In genomic region chr5:37112383-37112991, GRCh38 we compare ENCODE assay signal across 12 cellular contexts.
DNase-seq lines count a peak whose midpoint lies in the region; ATAC-seq and TF ChIP-seq lines count a peak whose summit lies in the region.
"Had no signal": no experiment of that assay in that cellular context is flagged by ENCODE, and none has a peak within 500 bp of the region (broad histone marks: within the 10 kb centered on the region; RNA-seq: fewer than 3 reads in every experiment).

No MANE protein-coding gene starts in this region.

- H2BK20ac ChIP-seq in IMR-90 (ENCODE audit: low read depth, low read length): no peak overlapping the region

- no peak for TF ChIP-seq CTCF in CD4-positive, alpha-beta T cell (IDR thresholded peaks at IDR 0.05)
- TF ChIP-seq CTCF in IMR-90 (conservative IDR thresholded peaks at IDR 0.05; ENCODE audit: low read depth, low read length): no peak

- no peaks in the 10 kb centered on the region for H3K9me1 ChIP-seq in IMR-90 (ENCODE audit: insufficient read depth, low read length)

- H3K9me3 Mint-ChIP-seq in CD4-positive, alpha-beta T cell: no peaks in the 10 kb centered on the region
- H3K9me3 Mint-ChIP-seq in activated naive CD8-positive, alpha-beta T cell treated with anti-CD3 and anti-CD28 coated beads, Interleukin-2, amount 50 U/mL, for 24 hours: peaks cover 12% of the 10 kb centered on the region

- H3K4me3 ChIP-seq in IMR-90 (ENCODE audit: insufficient read depth, low read depth, low read length): no peak overlapping the region
- H3K4me3 ChIP-seq: smooth muscle cell had no signal

- no CpG with 5 or more reads among the region's 3 CpGs for WGBS in IMR-90 (ENCODE audit: extremely low coverage in 2 of 2, insufficient read length in 1 of 2), 2 experiments

- H3K27ac ChIP-seq in CD4-positive, alpha-beta T cell (ENCODE audit: low read depth, low read length): no peak overlapping the region
- no peak overlapping the region for H3K27ac ChIP-seq in IMR-90 (ENCODE audit: insufficient read depth, low read length)

- peaks cover 41% of the 10 kb centered on the region for H3K4me1 Mint-ChIP-seq in CD4-positive, alpha-beta T cell (ENCODE audit: low read depth)
- peaks cover 37% of the 10 kb centered on the region for H3K4me1 Mint-ChIP-seq in activated naive CD8-positive, alpha-beta T cell treated with anti-CD3 and anti-CD28 coated beads, Interleukin-2, amount 50 U/mL, for 24 hours

- H3K27me3 Mint-ChIP-seq in CD4-positive, alpha-beta T cell: no peaks in the 10 kb centered on the region
- H3K27me3 Mint-ChIP-seq in activated naive CD8-positive, alpha-beta T cell treated with anti-CD3 and anti-CD28 coated beads, Interleukin-2, amount 50 U/mL, for 24 hours: peaks cover 11% of the 10 kb centered on the region

- H3K4ac ChIP-seq in IMR-90 (ENCODE audit: low read depth, low read length): no peak overlapping the region

- no peak for TF ChIP-seq RAD21 in IMR-90 (IDR thresholded peaks at IDR 0.05; ENCODE audit: low read length)

- no TSS peak for BruUV-seq in IMR-90 (replicated peaks; lab: Mats Ljungman, UMichigan)

- H2AK5ac ChIP-seq in IMR-90 (ENCODE audit: low read depth, low read length): no peak overlapping the region

- no peak overlapping the region for H4K5ac ChIP-seq in IMR-90 (ENCODE audit: low read depth, low read length)

- no peak overlapping the region for H2AFZ ChIP-seq in IMR-90 (replicated peaks; ENCODE audit: low read length, poor library complexity)

- no peaks in the 10 kb centered on the region for H4K20me1 ChIP-seq in IMR-90 (ENCODE audit: insufficient read depth, low read length)

- TF ChIP-seq POLR2A in IMR-90 (IDR thresholded peaks at IDR 0.05; ENCODE audit: low read depth, low read length): no peak

- H3K4me3 Mint-ChIP-seq in CD4-positive, alpha-beta T cell: peak overlapping the region; percentile 71
- H3K4me3 Mint-ChIP-seq in activated naive CD8-positive, alpha-beta T cell treated with anti-CD3 and anti-CD28 coated beads, Interleukin-2, amount 50 U/mL, for 24 hours: no peak overlapping the region

- H3K36me3 ChIP-seq in IMR-90 (ENCODE audit: control insufficient read depth, insufficient read depth, low read length): peaks cover 21% of the 10 kb centered on the region

- no peak overlapping the region for H3K23ac ChIP-seq in IMR-90 (ENCODE audit: low read depth, low read length)

- H2AK9ac ChIP-seq in IMR-90 (replicated peaks; ENCODE audit: low read depth, low read length, poor library complexity): no peak overlapping the region

- in situ Hi-C loops in IMR-90 (cut with MboI; ENCODE audit: low sequenced_read_pairs): no loop called here

- no peaks in the 10 kb centered on the region for H3K79me1 ChIP-seq in IMR-90 (ENCODE audit: low read depth in 1 of 2, low read length in 2 of 2)

- DNase-seq in CD4-positive, alpha-beta T cell: no peak
- DNase-seq in IMR-90 (peak; percentile 7), C1 segment of cervical spinal cord (lab: John Stamatoyannopoulos, UW) (no peak), NCI-H1092 (lab: John Stamatoyannopoulos, UW) (no peak), inferior parietal cortex (ENCODE audit: extremely low spot score) (no peak)
- DNase-seq in activated naive CD8-positive, alpha-beta T cell treated with anti-CD3 and anti-CD28 coated beads, Interleukin-2, amount 50 U/mL, for 24 hours: no peak
- DNase-seq: BE2C, NCI-H1048, NCI-H510A treated with DMSO at 0.1 percent for 48 hours had no signal

- H3K9ac ChIP-seq in IMR-90 (ENCODE audit: low read depth, low read length): no peak overlapping the region

- no peaks in the 10 kb centered on the region for H3K27me3 ChIP-seq in CD4-positive, alpha-beta T cell (ENCODE audit: control insufficient read depth, insufficient read depth, low read length)
- no peaks in the 10 kb centered on the region for H3K27me3 ChIP-seq in IMR-90 (ENCODE audit: control insufficient read depth, insufficient read depth, low read length)
- H3K27me3 ChIP-seq: BE2C had no signal

- H4K91ac ChIP-seq in IMR-90 (ENCODE audit: insufficient read depth, low read depth, low read length): no peak overlapping the region

- dilution Hi-C loops in IMR-90 (cut with HindIII; ENCODE audit: low sequenced_read_pairs, unreplicated experiment): no loop called here

- H2BK15ac ChIP-seq in IMR-90 (ENCODE audit: low read depth, low read length): no peak overlapping the region

- H3K4me1 ChIP-seq in IMR-90 (ENCODE audit: control insufficient read depth, insufficient read depth, low read length): no peaks in the 10 kb centered on the region
- H3K4me1 ChIP-seq: BE2C had no signal

- no peak overlapping the region for H3K4me2 ChIP-seq in IMR-90 (ENCODE audit: low read depth, low read length)
- H3K4me2 ChIP-seq: smooth muscle cell had no signal

- peaks cover 33% of the 10 kb centered on the region for H3K36me3 Mint-ChIP-seq in CD4-positive, alpha-beta T cell (ENCODE audit: low read depth)
- H3K36me3 Mint-ChIP-seq in activated naive CD8-positive, alpha-beta T cell treated with anti-CD3 and anti-CD28 coated beads, Interleukin-2, amount 50 U/mL, for 24 hours (ENCODE audit: low read depth): peaks cover 34% of the 10 kb centered on the region

- intact Hi-C loops in CD4-positive, alpha-beta T cell (cut with DNase I, micrococcal nuclease): no loop called here
- intact Hi-C loops in IMR-90 (cut with micrococcal nuclease): no loop called here

- CTCF ChIA-PET in CD4-positive, alpha-beta T cell (lab: Charles Lee): no interaction called here
- CTCF ChIA-PET in IMR-90 (lab: Yijun Ruan, JAX): no interaction called here

- no peak overlapping the region for H3K56ac ChIP-seq in IMR-90 (ENCODE audit: extremely low read depth, insufficient read depth, low read length)

- no peak overlapping the region for H3K18ac ChIP-seq in IMR-90 (ENCODE audit: low read depth, low read length)

- POLR2A ChIA-PET in CD4-positive, alpha-beta T cell (lab: Charles Lee): no interaction called here
- POLR2A ChIA-PET in IMR-90 (lab: Charles Lee; ENCODE audit: unreplicated experiment): no interaction called here

- no peak overlapping the region for H2BK120ac ChIP-seq in IMR-90 (ENCODE audit: low read depth, low read length)

- peak overlapping the region; percentile 30 for H3K27ac Mint-ChIP-seq in CD4-positive, alpha-beta T cell
- H3K27ac Mint-ChIP-seq in activated naive CD8-positive, alpha-beta T cell treated with anti-CD3 and anti-CD28 coated beads, Interleukin-2, amount 50 U/mL, for 24 hours: no peak overlapping the region

- H3K14ac ChIP-seq in IMR-90 (replicated peaks; ENCODE audit: low read depth, low read length): no peak overlapping the region

- no peak overlapping the region for H4K8ac ChIP-seq in IMR-90 (ENCODE audit: low read depth in 2 of 2, low read length in 2 of 2)

- no peak for ATAC-seq in CD4-positive, alpha-beta T cell (ENCODE audit: poor library complexity)
- peak; percentile 38 for ATAC-seq in GM18909 (IDR thresholded peaks at IDR 0.05; ENCODE audit: poor library complexity, unreplicated experiment)
- ATAC-seq in IMR-90 (ENCODE audit: low read depth): no peak
- peak; percentile 48 for ATAC-seq in activated naive CD8-positive, alpha-beta T cell treated with anti-CD3 and anti-CD28 coated beads, Interleukin-2, amount 50 U/mL, for 24 hours
- ATAC-seq in GM18861 (IDR thresholded peaks at IDR 0.05; ENCODE audit: unreplicated experiment): no peak

- H2BK5ac ChIP-seq in IMR-90 (ENCODE audit: low read depth, low read length, poor library complexity, severe bottlenecking): no peak overlapping the region

- H3K9me3 ChIP-seq in CD4-positive, alpha-beta T cell (ENCODE audit: control insufficient read depth, low read length): no peaks in the 10 kb centered on the region
- H3K9me3 ChIP-seq in IMR-90 (ENCODE audit: control insufficient read depth, insufficient read depth, low read length): no peaks in the 10 kb centered on the region
- H3K9me3 ChIP-seq: BE2C had no signal

TF ChIP-seq in IMR-90, 13 proteins besides CTCF, POLR2A, EP300 and RAD21:
- no peak for TF ChIP-seq MXI1 (IDR thresholded peaks at IDR 0.05; ENCODE audit: borderline replicate concordance, low read depth, low read length)
- no peak for TF ChIP-seq RFX5 (IDR thresholded peaks at IDR 0.05; ENCODE audit: low read depth, low read length)
- TF ChIP-seq MAFK (IDR thresholded peaks at IDR 0.05; ENCODE audit: low read depth, low read length): no peak
- TF ChIP-seq CEBPB (IDR thresholded peaks at IDR 0.05; ENCODE audit: low read depth, low read length): no peak
- TF ChIP-seq SMC3 (IDR thresholded peaks at IDR 0.05; ENCODE audit: low read depth, low read length): no peak
- no peak for TF ChIP-seq FOS (IDR thresholded peaks at IDR 0.05; ENCODE audit: low read depth, low read length)
- no peak for TF ChIP-seq BHLHE40 (IDR thresholded peaks at IDR 0.05; ENCODE audit: low read depth, low read length)
- no peak for TF ChIP-seq RCOR1 (IDR thresholded peaks at IDR 0.05; ENCODE audit: insufficient replicate concordance, low read length)
- TF ChIP-seq CHD1 (IDR thresholded peaks at IDR 0.05; ENCODE audit: low read depth, low read length): no peak
- TF ChIP-seq USF2 (IDR thresholded peaks at IDR 0.05; ENCODE audit: low read depth, low read length): no peak
- TF ChIP-seq MAZ (IDR thresholded peaks at IDR 0.05; ENCODE audit: borderline replicate concordance, low read depth, low read length): no peak
- TF ChIP-seq NFE2L2 (IDR thresholded peaks at IDR 0.05; ENCODE audit: low read depth, low read length): no peak
- TF ChIP-seq ELK1 (IDR thresholded peaks at IDR 0.05; ENCODE audit: borderline replicate concordance, low read depth, low read length): no peak

Comparison
In these comparisons a context has a peak if more than half of its experiments do, and no peak if none do; other contexts are left out.
1. ATAC-seq: peak in GM18909 (single experiment) and activated naive CD8-positive, alpha-beta T cell treated with anti-CD3 and anti-CD28 coated beads, Interleukin-2, amount 50 U/mL, for 24 hours (single experiment); none in CD4-positive, alpha-beta T cell (single experiment), IMR-90 (single experiment) and GM18861 (single experiment).